In genomic region chr1:6105218-6105679, GRCh38 we compare ENCODE assay signal across 20 cellular contexts. TPM values are rescaled to one million over a fixed set of nuclear protein-coding genes. Genes with fewer than 3 reads are reported as not detected.
DNase-seq lines count a peak whose midpoint lies in the region; ATAC-seq, FAIRE-seq and TF ChIP-seq lines count a peak whose summit lies in the region.
"Had no signal": no experiment of that assay in that cellular context is flagged by ENCODE, and none has a peak within 500 bp of the region (broad histone marks: within the 10 kb centered on the region; RNA-seq: fewer than 3 reads in every experiment).

No MANE protein-coding gene starts in this region.

- H4K20me1 ChIP-seq in K562 (replicated peaks; ENCODE audit: control insufficient read depth, insufficient read depth, low read length), result peaks cover 12% of the 10 kb centered on the region; the same call in 1 of the 2 replicates

- FAIRE-seq in K562 (lab: Jason Lieb, UNC), result no peak
- FAIRE-seq: G401.6 had no signal

- H3K9ac ChIP-seq in K562 (ENCODE audit: insufficient read depth in 1 of 2, low read depth in 2 of 2, low read length in 2 of 2), result no peak overlapping the region

- H3K79me2 ChIP-seq in K562 (ENCODE audit: control insufficient read depth, insufficient read depth, low read length), result no peaks in the 10 kb centered on the region

- H3K9me3 ChIP-seq in right cardiac atrium (ENCODE audit: control insufficient read depth, low read length) (no peaks in the 10 kb centered on the region), K562 (replicated peaks; ENCODE audit: control insufficient read depth, insufficient read depth, low read depth, low read length) (no peaks in the 10 kb centered on the region), aorta (ENCODE audit: control insufficient read depth, low read length) (no peaks in the 10 kb centered on the region)
- H3K9me3 ChIP-seq: Caco-2, suprapubic skin had no signal

- no peak overlapping the region for H3K4me3 ChIP-seq in right cardiac atrium (ENCODE audit: low read length)
- no peak overlapping the region for H3K4me3 ChIP-seq in LNCaP clone FGC (ENCODE audit: low read depth, low read length)
- H3K4me3 ChIP-seq in K562, result no peak overlapping the region
- no peak overlapping the region for H3K4me3 ChIP-seq in aorta (ENCODE audit: low read length in 2 of 2)
- H3K4me3 ChIP-seq: skin epidermis, suprapubic skin had no signal

- ATAC-seq in right cardiac atrium (no peak), left ventricle myocardium superior (no peak), K562 (no peak), aorta (ENCODE audit: low FRiP score) (no peak), GM21576 (IDR thresholded peaks at IDR 0.05; ENCODE audit: unreplicated experiment) (no peak), HG03045 (IDR thresholded peaks at IDR 0.05; ENCODE audit: unreplicated experiment) (no peak)
- ATAC-seq: naive thymus-derived CD8-positive, alpha-beta T cell had no signal

- H3K27ac ChIP-seq in right cardiac atrium (ENCODE audit: low read length), result no peak overlapping the region
- H3K27ac ChIP-seq in K562 (ENCODE audit: extremely low read depth, low read depth, low read length), result no peak overlapping the region
- no peak overlapping the region for H3K27ac ChIP-seq in aorta (ENCODE audit: low read depth in 1 of 2, low read length in 2 of 2)
- H3K27ac ChIP-seq: skin epidermis, suprapubic skin had no signal

- BruUV-seq in K562 (replicated peaks; lab: Mats Ljungman, UMichigan), result no TSS peak

- in situ Hi-C loops in K562 (cut with MboI), result no loop called here

- POLR2A ChIA-PET in K562 (lab: Yijun Ruan, JAX), result interaction anchor here (0.6 to 1.0 kb wide), 3 partner anchors 11 to 256 kb away, joined by 3 to 4 read pairs (median 3); no protein-coding TSS in a partner anchor

- no peaks in the 10 kb centered on the region for H3K27me3 ChIP-seq in right cardiac atrium (ENCODE audit: control insufficient read depth, insufficient read depth)
- peaks cover 13 to 58% of the 10 kb centered on the region in 2 experiments; a peak in 4 of 5 replicates for H3K27me3 ChIP-seq in K562 (ENCODE audit: control insufficient read depth in 2 of 2, insufficient read depth in 2 of 2, low read length in 2 of 2)
- H3K27me3 ChIP-seq in aorta (ENCODE audit: control insufficient read depth in 1 of 2, insufficient read depth in 2 of 2, low read length in 1 of 2), result no peaks in the 10 kb centered on the region

- H3K4me1 ChIP-seq in right cardiac atrium (ENCODE audit: control insufficient read depth, insufficient read depth, low read length), result no peaks in the 10 kb centered on the region
- H3K4me1 ChIP-seq in K562 (replicated peaks in 1 of 2; ENCODE audit: control insufficient read depth in 2 of 2, insufficient read depth in 2 of 2, low read length in 2 of 2), result peaks cover 0 to 29% of the 10 kb centered on the region in 2 experiments; a peak in 2 of 5 replicates
- no peaks in the 10 kb centered on the region for H3K4me1 ChIP-seq in aorta (ENCODE audit: control insufficient read depth in 1 of 2, insufficient read depth in 2 of 2, low read length in 2 of 2)
- H3K4me1 ChIP-seq: Caco-2, suprapubic skin had no signal

- DNase-seq in right cardiac atrium (peak in 2 of 3 donors; percentile 18 to 35), left ventricle myocardium superior (no peak), LNCaP clone FGC (ENCODE audit: low read depth) (no peak), K562 (ENCODE audit: extremely low read depth in 1 of 4, low spot score in 3 of 4) (no peak), aorta (peak; percentile 35 to 62)
- DNase-seq in activated CD8-positive, alpha-beta memory T cell treated with anti-CD3 and anti-CD28 coated beads, Interleukin-2, amount 50 U/mL, for 4 hours, result no peak
- DNase-seq: activated CD4-positive, alpha-beta T cell treated with anti-CD3 and anti-CD28 coated beads for 48 hours; activated naive CD4-positive, alpha-beta T cell; Caco-2; effector CD4-positive, alpha-beta T cell; immature natural killer cell; NCI-H226; SHP77; stimulated activated CD4-positive, alpha-beta T cell treated with anti-CD3 and anti-CD28 coated beads, Interleukin-4, amount 100 ng/mL, for 4 hours had no signal

- no peaks in the 10 kb centered on the region for H3K36me3 ChIP-seq in K562 (ENCODE audit: control insufficient read depth, insufficient read depth, low read length)
- H3K36me3 ChIP-seq in aorta (ENCODE audit: control insufficient read depth in 1 of 2, insufficient read depth in 2 of 2, low read length in 1 of 2), result no peaks in the 10 kb centered on the region
- H3K36me3 ChIP-seq: suprapubic skin had no signal

- 71% methylated on average over 12 of the region's 12 CpGs for WGBS in right cardiac atrium
- 3% methylated on average over 12 of the region's 12 CpGs for WGBS in K562 (ENCODE audit: insufficient coverage, low coverage, missing lambda C conversion rate)
- 79 to 85% methylated on average over 12 of the region's 12 CpGs for WGBS in aorta, 2 donors

- intact Hi-C loops in right cardiac atrium (cut with DNase I), result no loop called here
- intact Hi-C loops in left ventricle myocardium superior (cut with micrococcal nuclease), result no loop called here
- intact Hi-C loops in K562 (cut with micrococcal nuclease), result no loop called here
- intact Hi-C loops in aorta (cut with DNase I), result no loop called here

- H3K9me1 ChIP-seq in K562 (ENCODE audit: control insufficient read depth, insufficient read depth, low read length), result no peaks in the 10 kb centered on the region

- no peak for TF ChIP-seq EP300 in K562 (IDR thresholded peaks at IDR 0.05; ENCODE audit: low read length)

- peak overlapping the region; percentile 14; the same call in 1 of the 2 replicates for H2AFZ ChIP-seq in K562 (ENCODE audit: low read depth, low read length)

- CTCF ChIA-PET in K562 (lab: Yijun Ruan, JAX; ENCODE audit: low intra/inter-chr PET ratio), result interaction anchor here (0.7 kb wide), 1 partner anchor 136 kb away, joined by 3 read pairs; no protein-coding TSS in a partner anchor

- H3K4me2 ChIP-seq in K562 (ENCODE audit: insufficient read depth, low read length), result no peak overlapping the region

- no peak for TF ChIP-seq POLR2A in K562 (conservative IDR thresholded peaks at IDR 0.05)

- TF ChIP-seq CTCF in LNCaP clone FGC (IDR thresholded peaks at IDR 0.05; ENCODE audit: control insufficient read depth, extremely low read depth, insufficient read depth) (peak; percentile 45), K562 (IDR thresholded peaks at IDR 0.05 in 2 of 3, conservative IDR thresholded peaks at IDR 0.05 in 1 of 3; ENCODE audit: insufficient read depth in 2 of 3, low read depth in 1 of 3, low read length in 3 of 3) (peak in 1 of 3 experiments; percentile 37; a peak in 2 of 6 replicates)

- TF ChIP-seq RAD21 in K562 (CRISPR knock-in tag; conservative IDR thresholded peaks at IDR 0.05 in 1 of 2, IDR thresholded peaks at IDR 0.05 in 1 of 2), result 0 out of 4 replicates have a peak, but pooled peaks of 1 of the 2 experiments have one; percentile 4

TF ChIP-seq in K562, 482 proteins besides CTCF, POLR2A, EP300 and RAD21:
- TF ChIP-seq MAFK (IDR thresholded peaks at IDR 0.05; ENCODE audit: low read length) (peak; percentile 68), THAP7 (CRISPR knock-in tag; IDR thresholded peaks at IDR 0.05) (no peak), MAFG (tag; conservative IDR thresholded peaks at IDR 0.05) (peak; percentile 67), SPI1 (IDR thresholded peaks at IDR 0.05; ENCODE audit: borderline replicate concordance, low read depth, low read length) (no peak), HNRNPLL (IDR thresholded peaks at IDR 0.05; ENCODE audit: low read depth, low read length, poor library complexity, severe bottlenecking) (no peak), ZNF316 (IDR thresholded peaks at IDR 0.05) (peak; percentile 80), BRF2 (IDR thresholded peaks at IDR 0.05; ENCODE audit: borderline replicate concordance, insufficient read depth, insufficient read length) (no peak), MAFF (IDR thresholded peaks at IDR 0.05; ENCODE audit: low read length) (peak; percentile 30; the same call in 1 of the 2 replicates), SIN3B (IDR thresholded peaks at IDR 0.05; ENCODE audit: low read depth) (no peak)

RNA-seq across cellular contexts. Expression of gene KCNAB2, which starts 59.6 kb away (rescaled TPM):
- 10 to 100 TPM; 15.4 to 25.6 (median 19.0) TPM for total RNA-seq in right cardiac atrium
- polyA plus RNA-seq in right cardiac atrium, result 12.6 TPM
- 18.5 TPM for total RNA-seq in left ventricle myocardium superior
- total RNA-seq in K562 (2011; cell fraction: chromatin; rRNA removed; ENCODE audit: low replicate concordance), result 23.9 and 48.7 TPM in 2 replicates
- 31.2 and 38.0 TPM in 2 replicates for total RNA-seq in K562 (2011; cell fraction: nucleolus; rRNA removed)
- total RNA-seq in K562 (2011; cell fraction: nucleoplasm; rRNA removed), result 23.7 and 24.4 TPM in 2 replicates
- total RNA-seq in K562 (2014; rRNA removed), result 4.0 and 11.1 TPM in 2 replicates
- 7.1 and 7.2 TPM in 2 replicates for total RNA-seq in K562 (2014; rRNA removed; fragmentation: Illumina TruSeq; extraction: Trizol)
- total RNA-seq in K562 (2015; rRNA removed; fragmentation: Illumina TruSeq; extraction: Trizol), result 6.1 and 6.4 TPM in 2 replicates
- total RNA-seq in K562 (2021), result 14.7 and 15.8 TPM in 2 replicates
- 5.8 and 7.4 TPM in 2 replicates for polyA plus RNA-seq in K562 (2011; rRNA removed)
- 3.5 and 7.3 TPM in 2 replicates for polyA plus RNA-seq in K562 (2011; cell fraction: cytosol; rRNA removed)
- 19.8 and 26.0 TPM in 2 replicates for polyA plus RNA-seq in K562 (2011; cell fraction: nucleus; rRNA removed)
- polyA plus RNA-seq in K562 (2012), result 11.8 and 15.5 TPM in 2 replicates
- polyA plus RNA-seq in K562 (2014; fragmentation: Illumina TruSeq; extraction: Trizol), result 8.1 and 8.2 TPM in 2 replicates
- polyA plus RNA-seq in K562 (2014; fragmentation: Nextera tagmentation; extraction: Ambion mirVana), result 1 to 10 TPM; 1.8 to 2.4 TPM
- polyA plus RNA-seq in K562 (2014; rRNA removed), result 8.3 and 10.8 TPM in 2 replicates
- polyA minus RNA-seq in K562 (2011; rRNA and poly(A)+ RNA removed), result 2.0 and 5.5 TPM in 2 replicates
- polyA minus RNA-seq in K562 (2011; cell fraction: cytosol; rRNA and poly(A)+ RNA removed), result 3.7 and 4.5 TPM in 2 replicates
- 13.6 and 16.0 TPM in 2 replicates for polyA minus RNA-seq in K562 (2011; cell fraction: nucleus; rRNA and poly(A)+ RNA removed)
- 10 to 100 TPM; 17.1 to 36.2 TPM for total RNA-seq in aorta
- polyA plus RNA-seq in aorta, result 1 to 10 TPM; 5.5 to 6.6 TPM

Comparison
In these comparisons a context has a peak if more than half of its experiments do, and no peak if none do; other contexts are left out.
1. DNase-seq: peak in right cardiac atrium (2 of 3) and aorta (2 of 2); none in left ventricle myocardium superior (single experiment), LNCaP clone FGC (single experiment), K562 (0 of 4) and activated CD8-positive, alpha-beta memory T cell treated with anti-CD3 and anti-CD28 coated beads, Interleukin-2, amount 50 U/mL, for 4 hours (single experiment).